8 cellular contexts compared by ENCODE assay signal in genomic region chr10:94963901-94964300, GRCh38. TPM values are rescaled to one million over a fixed set of nuclear protein-coding genes. Genes with fewer than 3 reads are reported as not detected.
DNase-seq lines count a peak whose midpoint lies in the region; ATAC-seq and TF ChIP-seq lines count a peak whose summit lies in the region.

No MANE protein-coding gene starts in this region.

- no CpG with 5 or more reads among the region's 1 CpG for WGBS in trophoblast cell (ENCODE audit: extremely low coverage, insufficient coverage, insufficient read length)

- H3K4me2 ChIP-seq in trophoblast cell (ENCODE audit: low read length) = no peak overlapping the region

- H3K4me3 ChIP-seq in cardiac muscle cell = no peak overlapping the region
- H3K4me3 ChIP-seq in trophoblast cell (ENCODE audit: low read depth, low read length) = no peak overlapping the region

- H3K9me3 ChIP-seq in cardiac muscle cell (ENCODE audit: low read depth) (no peaks in the 10 kb centered on the region), trophoblast cell (ENCODE audit: insufficient read depth, low read depth, low read length) (peaks cover 4% of the 10 kb centered on the region)

- no peak overlapping the region for H3K18ac ChIP-seq in trophoblast cell (ENCODE audit: low read length)

- no peak overlapping the region for H4K8ac ChIP-seq in trophoblast cell (ENCODE audit: low read depth, low read length)

- H3K23ac ChIP-seq in trophoblast cell (ENCODE audit: low read length) = no peak overlapping the region

- no peak overlapping the region for H2BK120ac ChIP-seq in trophoblast cell (ENCODE audit: insufficient read depth, low read length, poor library complexity)

- H4K12ac ChIP-seq in trophoblast cell (ENCODE audit: low read depth, low read length) = no peak overlapping the region

- H3K79me1 ChIP-seq in trophoblast cell (ENCODE audit: low read length) = no peaks in the 10 kb centered on the region

- DNase-seq in cardiac muscle cell (ENCODE audit: low read depth in 1 of 2, low spot score in 1 of 2) (peak; percentile 28 to 64), Right ventricle myocardium inferior (ENCODE audit: missing footprints) (no peak), OCI-M1 (lab: John Stamatoyannopoulos, UW) (peak; percentile 70), trophoblast cell (peak; percentile 6 to 67), sciatic nerve (ENCODE audit: low spot score) (no peak)
- no peak for DNase-seq in activated CD8-positive, alpha-beta memory T cell treated with anti-CD3 and anti-CD28 coated beads for 24 hours

- TF ChIP-seq CTCF in cardiac muscle cell (IDR thresholded peaks at IDR 0.05; ENCODE audit: low read depth, low read length) = peak; percentile 53

- H3K27ac ChIP-seq in cardiac muscle cell = no peak overlapping the region
- no peak overlapping the region for H3K27ac ChIP-seq in trophoblast cell (ENCODE audit: low read depth, low read length)

- no peak overlapping the region for H2AK5ac ChIP-seq in trophoblast cell (ENCODE audit: low read length)

- H3K4me1 ChIP-seq in cardiac muscle cell (ENCODE audit: low read depth) (no peaks in the 10 kb centered on the region), trophoblast cell (ENCODE audit: control insufficient read depth in 1 of 2, insufficient read depth in 2 of 2, low read length in 2 of 2) (no peaks in the 10 kb centered on the region)

- H2BK5ac ChIP-seq in trophoblast cell (ENCODE audit: low read depth, low read length, poor library complexity) = no peak overlapping the region

- H3K36me3 ChIP-seq in cardiac muscle cell (no peaks in the 10 kb centered on the region), trophoblast cell (ENCODE audit: control insufficient read depth in 1 of 2, insufficient read depth in 2 of 2, low read length in 2 of 2) (no peaks in the 10 kb centered on the region)

- no peak overlapping the region for H3K4ac ChIP-seq in trophoblast cell (ENCODE audit: low read depth, low read length)

- H2BK12ac ChIP-seq in trophoblast cell (ENCODE audit: low read length) = no peak overlapping the region

- no peak overlapping the region for H3K9ac ChIP-seq in trophoblast cell (ENCODE audit: low read length)

- H3K27me3 ChIP-seq in cardiac muscle cell (no peaks in the 10 kb centered on the region), trophoblast cell (ENCODE audit: insufficient read depth, low read length) (no peaks in the 10 kb centered on the region)

- H3K14ac ChIP-seq in trophoblast cell (ENCODE audit: low read length) = no peak overlapping the region

- ATAC-seq in Right ventricle myocardium inferior (no peak), HG03175 (IDR thresholded peaks at IDR 0.05; ENCODE audit: unreplicated experiment) (peak; percentile 78), esophagus mucosa (peak; percentile 54), sciatic nerve (no peak)

- intact Hi-C loops in Right ventricle myocardium inferior (cut with DNase I) (no loop called here), sciatic nerve (cut with DNase I) (no loop called here)

- H2AFZ ChIP-seq in trophoblast cell (ENCODE audit: insufficient read depth, low read length, poor library complexity) = no peak overlapping the region

- no peaks in the 10 kb centered on the region for H3K79me2 ChIP-seq in trophoblast cell (ENCODE audit: control insufficient read depth, insufficient read depth, low read length, poor library complexity)

- no peak overlapping the region for H4K91ac ChIP-seq in trophoblast cell (ENCODE audit: low read depth, low read length)

RNA-seq across cellular contexts. Expression of gene CYP2C9, which starts 25.4 kb away (rescaled TPM):
- not detected in 2 replicates for total RNA-seq in cardiac muscle cell
- 0.15 TPM in 1 of 2 replicates, not detected in the other for polyA plus RNA-seq in cardiac muscle cell
- not detected for total RNA-seq in Right ventricle myocardium inferior
- total RNA-seq in esophagus mucosa = 1.1 TPM
- 0.38 and 0.51 TPM in 2 replicates for polyA plus RNA-seq in trophoblast cell (2013)
- total RNA-seq in sciatic nerve = not detected

Comparison
In these comparisons a context has a peak if more than half of its experiments do, and no peak if none do; other contexts are left out.
1. DNase-seq: peak in cardiac muscle cell (2 of 2), OCI-M1 (single experiment) and trophoblast cell (2 of 2); none in Right ventricle myocardium inferior (single experiment), activated CD8-positive, alpha-beta memory T cell treated with anti-CD3 and anti-CD28 coated beads for 24 hours (single experiment) and sciatic nerve (single experiment).
2. ATAC-seq: peak in HG03175 (single experiment) and esophagus mucosa (single experiment); none in Right ventricle myocardium inferior (single experiment) and sciatic nerve (single experiment).